ENCODE assay signal across 1 cellular context in the genomic region with DNA sequence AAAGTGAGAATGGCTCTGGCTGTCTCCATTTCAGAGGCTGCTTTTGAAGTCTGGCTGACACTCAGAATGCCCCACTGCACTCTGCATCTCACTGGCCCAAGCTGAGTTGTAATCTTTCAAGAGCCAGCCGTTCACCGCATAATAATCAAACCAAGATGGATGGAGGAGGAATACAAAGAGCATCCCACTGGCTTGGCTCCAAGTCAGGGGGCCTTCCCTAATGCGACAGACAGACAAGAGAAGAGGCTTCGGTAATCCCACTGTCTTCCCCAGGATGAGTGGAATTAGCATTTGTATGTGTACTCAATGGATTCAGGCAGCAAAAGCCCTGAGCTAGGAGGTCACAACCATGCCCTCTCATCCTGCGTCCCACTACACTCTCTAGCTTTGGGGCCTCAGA.
TF ChIP-seq lines count a peak whose summit lies in the region.

No MANE protein-coding gene starts in this region.

TF ChIP-seq in H1, 55 proteins besides CTCF, POLR2A, EP300 and RAD21:
- TF ChIP-seq HDAC2 (IDR thresholded peaks at IDR 0.05; ENCODE audit: borderline replicate concordance in 1 of 2, low read depth in 2 of 2, low read length in 2 of 2) (peak; percentile 45 to 51; a peak in 3 of 4 replicates), CBX8 (IDR thresholded peaks at IDR 0.05; ENCODE audit: borderline replicate concordance, low read depth, low read length) (no peak), BCL11A (IDR thresholded peaks at IDR 0.05; ENCODE audit: low read depth in 2 of 2, low read length in 2 of 2) (no peak), SRF (IDR thresholded peaks at IDR 0.05; ENCODE audit: low read depth, low read length) (no peak), YY1 (IDR thresholded peaks at IDR 0.05; ENCODE audit: low read depth, low read length) (peak; percentile 79; the same call in 1 of the 2 replicates), TEAD4 (IDR thresholded peaks at IDR 0.05; ENCODE audit: low read depth, low read length) (no peak), ZNF274 (IDR thresholded peaks at IDR 0.05; ENCODE audit: borderline replicate concordance, extremely low read depth, low read length) (no peak), SP1 (IDR thresholded peaks at IDR 0.05; ENCODE audit: low read depth, low read length) (0 out of 2 replicates have a peak, but pooled peaks have one; percentile 29), NANOG (IDR thresholded peaks at IDR 0.05; ENCODE audit: insufficient read depth, low read depth, low read length, poor library complexity, severe bottlenecking) (peak; percentile 87), TAF1 (IDR thresholded peaks at IDR 0.05; ENCODE audit: low read depth, low read length) (no peak), KDM1A (IDR thresholded peaks at IDR 0.05; ENCODE audit: borderline replicate concordance, low read length) (no peak), ATF2 (IDR thresholded peaks at IDR 0.05; ENCODE audit: low read length) (no peak), GABPA (IDR thresholded peaks at IDR 0.05; ENCODE audit: borderline replicate concordance, insufficient read depth, low read length) (no peak), TAF7 (optimal IDR thresholded peaks at IDR 0.05; ENCODE audit: borderline replicate concordance, low read depth, low read length) (no peak), CBX5 (IDR thresholded peaks at IDR 0.05; ENCODE audit: low read depth, low read length) (no peak), KDM5A (IDR thresholded peaks at IDR 0.05; ENCODE audit: low read length) (no peak), SP2 (IDR thresholded peaks at IDR 0.05; ENCODE audit: low read length) (no peak), RBBP5 (IDR thresholded peaks at IDR 0.05; ENCODE audit: borderline replicate concordance, low read depth, low read length) (no peak), E2F6 (IDR thresholded peaks at IDR 0.05) (no peak), POU5F1 (IDR thresholded peaks at IDR 0.05; ENCODE audit: low read depth, low read length) (peak; percentile 72; the same call in 1 of the 2 replicates), CEBPB (IDR thresholded peaks at IDR 0.05; ENCODE audit: low read depth, low read length) (no peak), RXRA (IDR thresholded peaks at IDR 0.05; ENCODE audit: insufficient read depth, low read depth, low read length) (0 out of 2 replicates have a peak, but pooled peaks have one; percentile 27), CTBP2 (IDR thresholded peaks at IDR 0.05; ENCODE audit: borderline replicate concordance, insufficient read depth, insufficient read length, low read length) (peak; percentile 45)
